In the genomic region with DNA sequence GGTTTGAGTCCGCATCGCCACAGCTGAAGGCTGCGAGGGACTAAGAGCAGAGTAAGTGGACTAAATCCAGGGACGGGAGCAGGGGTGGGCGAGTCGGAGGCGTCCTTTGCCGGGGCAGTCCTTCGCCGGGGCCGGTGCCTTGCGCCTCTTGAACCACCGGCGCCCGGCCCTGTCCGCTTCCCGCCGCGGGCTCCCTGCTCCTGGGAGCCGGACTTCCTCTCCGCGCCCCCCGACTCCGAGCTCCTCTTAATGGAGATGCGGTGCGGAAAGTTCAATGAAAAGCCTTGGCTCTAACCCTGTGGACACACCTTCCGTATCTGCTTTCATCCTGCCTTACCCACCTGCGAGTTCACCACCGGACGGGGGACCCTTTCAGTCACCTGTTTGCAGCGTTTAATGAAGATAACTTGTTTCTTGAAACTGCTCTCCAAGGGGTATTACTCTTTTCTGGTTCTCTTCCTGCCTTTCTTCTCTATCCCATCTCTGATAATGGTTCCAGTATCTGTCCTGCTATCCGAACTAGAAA, we compare ENCODE assay signal across 8 cellular contexts. TPM values are rescaled to one million over a fixed set of nuclear protein-coding genes. Genes with fewer than 3 reads are reported as not detected.
A peak's percentile ranks its signal among the peaks of the same experiment; 100 is the strongest.
DNase-seq lines count a peak whose midpoint lies in the region; ATAC-seq and TF ChIP-seq lines count a peak whose summit lies in the region.

No MANE protein-coding gene starts in this region.

- H3K4me3 Mint-ChIP-seq in activated T-helper 2 cell treated with anti-CD3 and anti-CD28 coated beads, Interferon-gamma antibody, Interleukin-2, Interleukin-4, amounts not matched to agents 10 μg/mL and 5 μg/mL and 100 μg/mL, durations not matched to agents 14 hours and 24 hours and 36 hours (ENCODE audit: low read depth), result peak overlapping the region; percentile 94

- TF ChIP-seq CTCF in cardiac muscle cell (IDR thresholded peaks at IDR 0.05; ENCODE audit: low read depth, low read length), result no peak
- TF ChIP-seq CTCF in retinal pigment epithelial cell (conservative IDR thresholded peaks at IDR 0.05; ENCODE audit: low read depth, low read length), result no peak

- H3K9me3 ChIP-seq in cardiac muscle cell (ENCODE audit: low read depth), result no peaks in the 10 kb centered on the region

- no peaks in the 10 kb centered on the region for H3K36me3 ChIP-seq in cardiac muscle cell

- peak; percentile 38 for DNase-seq in GM03348 (ENCODE audit: low spot score)
- peak; percentile 50 to 54 for DNase-seq in Kasumi-1 (lab: John Stamatoyannopoulos, UW)
- no peak for DNase-seq in activated T-helper 2 cell treated with anti-CD3 and anti-CD28 coated beads, Interferon-gamma antibody, Interleukin-2, Interleukin-4, amounts not matched to agents 10 μg/mL and 5 μg/mL and 100 μg/mL, durations not matched to agents 14 hours and 24 hours and 36 hours (ENCODE audit: low spot score)
- no peak for DNase-seq in cardiac muscle cell (ENCODE audit: low read depth in 1 of 2, low spot score in 1 of 2)
- DNase-seq in retinal pigment epithelial cell (ENCODE audit: low read depth), result no peak
- DNase-seq in epidermal melanocyte (ENCODE audit: insufficient read length, low spot score), result no peak
- no peak for DNase-seq in NCI-H1436 (lab: John Stamatoyannopoulos, UW)

- H3K27me3 Mint-ChIP-seq in activated T-helper 2 cell treated with anti-CD3 and anti-CD28 coated beads, Interferon-gamma antibody, Interleukin-2, Interleukin-4, amounts not matched to agents 10 μg/mL and 5 μg/mL and 100 μg/mL, durations not matched to agents 14 hours and 24 hours and 36 hours (ENCODE audit: low read depth), result no peaks in the 10 kb centered on the region

- H3K36me3 Mint-ChIP-seq in activated T-helper 2 cell treated with anti-CD3 and anti-CD28 coated beads, Interferon-gamma antibody, Interleukin-2, Interleukin-4, amounts not matched to agents 10 μg/mL and 5 μg/mL and 100 μg/mL, durations not matched to agents 14 hours and 24 hours and 36 hours (ENCODE audit: low read depth), result peaks cover 31% of the 10 kb centered on the region

- H3K4me1 ChIP-seq in cardiac muscle cell (ENCODE audit: low read depth), result peaks cover 21% of the 10 kb centered on the region

- H3K27ac Mint-ChIP-seq in activated T-helper 2 cell treated with anti-CD3 and anti-CD28 coated beads, Interferon-gamma antibody, Interleukin-2, Interleukin-4, amounts not matched to agents 10 μg/mL and 5 μg/mL and 100 μg/mL, durations not matched to agents 14 hours and 24 hours and 36 hours, result peak overlapping the region; percentile 94

- H3K4me3 ChIP-seq in cardiac muscle cell, result peak overlapping the region; percentile 87
- peak overlapping the region; percentile 92 for H3K4me3 ChIP-seq in retinal pigment epithelial cell (ENCODE audit: low read length)

- peaks cover 60% of the 10 kb centered on the region for H3K4me1 Mint-ChIP-seq in activated T-helper 2 cell treated with anti-CD3 and anti-CD28 coated beads, Interferon-gamma antibody, Interleukin-2, Interleukin-4, amounts not matched to agents 10 μg/mL and 5 μg/mL and 100 μg/mL, durations not matched to agents 14 hours and 24 hours and 36 hours (ENCODE audit: low read depth)

- peak overlapping the region; percentile 97 for H3K27ac ChIP-seq in cardiac muscle cell

- intact Hi-C loops in activated T-helper 2 cell treated with anti-CD3 and anti-CD28 coated beads, Interferon-gamma antibody, Interleukin-2, Interleukin-4, amounts not matched to agents 10 μg/mL and 5 μg/mL and 100 μg/mL, durations not matched to agents 14 hours and 24 hours and 36 hours (cut with micrococcal nuclease), result loop anchor here (1.0 to 10.0 kb wide), 10 partner anchors 26 to 772 kb away; a partner anchor contains a TSS

- H3K9me3 Mint-ChIP-seq in activated T-helper 2 cell treated with anti-CD3 and anti-CD28 coated beads, Interferon-gamma antibody, Interleukin-2, Interleukin-4, amounts not matched to agents 10 μg/mL and 5 μg/mL and 100 μg/mL, durations not matched to agents 14 hours and 24 hours and 36 hours, result no peaks in the 10 kb centered on the region

- peak; percentile 12 for ATAC-seq in GM21717 (IDR thresholded peaks at IDR 0.05; ENCODE audit: unreplicated experiment)

- H3K27me3 ChIP-seq in cardiac muscle cell, result no peaks in the 10 kb centered on the region

RNA-seq across cellular contexts. Expression of a gene that starts 0.5 kb away (rescaled TPM):
- total RNA-seq in activated T-helper 2 cell treated with anti-CD3 and anti-CD28 coated beads, Interferon-gamma antibody, Interleukin-2, Interleukin-4, amounts not matched to agents 10 μg/mL and 5 μg/mL and 100 μg/mL, durations not matched to agents 14 hours and 24 hours and 36 hours, result 48.4 and 49.0 TPM in 2 replicates
- 37.1 and 59.1 TPM in 2 replicates for total RNA-seq in cardiac muscle cell
- polyA plus RNA-seq in cardiac muscle cell, result 27.4 and 28.3 TPM in 2 replicates

RNA-seq across cellular contexts. Expression of a gene that starts 0.9 kb away (rescaled TPM):
- 54.4 and 65.7 TPM in 2 replicates for total RNA-seq in activated T-helper 2 cell treated with anti-CD3 and anti-CD28 coated beads, Interferon-gamma antibody, Interleukin-2, Interleukin-4, amounts not matched to agents 10 μg/mL and 5 μg/mL and 100 μg/mL, durations not matched to agents 14 hours and 24 hours and 36 hours
- 17.8 and 21.0 TPM in 2 replicates for total RNA-seq in cardiac muscle cell
- 18.9 and 33.9 TPM in 2 replicates for polyA plus RNA-seq in cardiac muscle cell

Comparison
In these comparisons a context has a peak if more than half of its experiments do, and no peak if none do; other contexts are left out.
1. DNase-seq: peak in GM03348 (single experiment) and Kasumi-1 (2 of 2); none in activated T-helper 2 cell treated with anti-CD3 and anti-CD28 coated beads, Interferon-gamma antibody, Interleukin-2, Interleukin-4, amounts not matched to agents 10 μg/mL and 5 μg/mL and 100 μg/mL, durations not matched to agents 14 hours and 24 hours and 36 hours (single experiment), cardiac muscle cell (0 of 2), retinal pigment epithelial cell (single experiment), epidermal melanocyte (single experiment) and NCI-H1436 (single experiment).